ENCODE assay signal across 1 cellular context in genomic region chr1:85404393-85404792, GRCh38.
TF ChIP-seq lines count a peak whose summit lies in the region.

No MANE protein-coding gene starts in this region.

TF ChIP-seq in GM23338, 12 proteins besides CTCF, POLR2A, EP300 and RAD21 (continued from another document):
- TF ChIP-seq REST (IDR thresholded peaks at IDR 0.05; ENCODE audit: unreplicated experiment) (no peak), ZNF114 (CRISPR knock-in tag; IDR thresholded peaks at IDR 0.05) (no peak)
